29 cellular contexts compared by ENCODE assay signal in genomic region chr10:133017203-133017601, GRCh38.
"Had no signal": no experiment of that assay in that cellular context is flagged by ENCODE, and none has a peak within 500 bp of the region (broad histone marks: within the 10 kb centered on the region; RNA-seq: fewer than 3 reads in every experiment).

No MANE protein-coding gene starts in this region.

- H3K27ac Mint-ChIP-seq: naive thymus-derived CD4-positive, alpha-beta T cell; natural killer cell; nephron; neural progenitor cell; progenitor cell of endocrine pancreas; stimulated activated effector memory CD8-positive, alpha-beta T cell treated with anti-CD3 and anti-CD28 coated beads, Interleukin-12 subunit alpha, Interleukin-12 subunit beta, amount 100 ng/mL, for 72 hours; stimulated activated naive CD8-positive, alpha-beta T cell treated with anti-CD3 and anti-CD28 coated beads, Interleukin-15, Interleukin-2, amounts not matched to agents 100 ng/mL and 50 ng/mL, for 24 hours had no signal

- FAIRE-seq: small intestine, urothelium cell line had no signal

- H3K36me3 Mint-ChIP-seq: natural killer cell; neural progenitor cell; stimulated activated effector memory CD8-positive, alpha-beta T cell treated with anti-CD3 and anti-CD28 coated beads, Interleukin-12 subunit alpha, Interleukin-12 subunit beta, amount 100 ng/mL, for 72 hours had no signal

- H3K27me3 ChIP-seq: neural progenitor cell, right atrium auricular region, right lobe of liver, sigmoid colon, thyroid gland, upper lobe of left lung, vagina had no signal

- DNase-seq: naive thymus-derived CD4-positive, alpha-beta T cell; natural killer cell; nucleus accumbens; posterior cingulate gyrus; retina; sigmoid colon; small intestine; stimulated activated CD4-positive, alpha-beta T cell treated with anti-CD3 and anti-CD28 coated beads, Interleukin-15, amount 100 ng/mL, for 24 hours; stimulated activated CD4-positive, alpha-beta T cell treated with anti-CD3 and anti-CD28 coated beads, Interleukin-2, amount 100 ng/mL, for 24 hours; stimulated activated CD4-positive, alpha-beta T cell treated with anti-CD3 and anti-CD28 coated beads, Interleukin-2, amount 100 ng/mL, for 48 hours; stimulated activated CD4-positive, alpha-beta T cell treated with anti-CD3 and anti-CD28 coated beads, Interleukin-4, amount 100 ng/mL, for 24 hours; stimulated activated naive CD4-positive, alpha-beta T cell treated with Interleukin-2 at 50 U/mL for 16 hours; stomach; thyroid gland; trophoblast cell had no signal

- H3K27ac ChIP-seq: neural progenitor cell, parathyroid adenoma, right atrium auricular region, right lobe of liver, sigmoid colon, stomach, thoracic aorta, thyroid gland, tibial nerve, upper lobe of left lung, vagina had no signal

- H3K4me1 Mint-ChIP-seq: natural killer cell had no signal

- H3K9me3 ChIP-seq: neutrophil, right atrium auricular region, right lobe of liver, sigmoid colon, stomach, thoracic aorta, thyroid gland, tibial nerve, upper lobe of left lung, vagina had no signal

- H3K4me3 ChIP-seq: neural progenitor cell, right atrium auricular region, right lobe of liver, sigmoid colon, stomach, thoracic aorta, thyroid gland, tibial nerve, upper lobe of left lung, vagina had no signal

- H3K9ac ChIP-seq: neural progenitor cell, parathyroid adenoma had no signal

- H3K9me3 Mint-ChIP-seq: natural killer cell; nephron; stimulated activated effector memory CD8-positive, alpha-beta T cell treated with anti-CD3 and anti-CD28 coated beads, Interleukin-12 subunit alpha, Interleukin-12 subunit beta, amount 100 ng/mL, for 72 hours; stimulated activated naive CD8-positive, alpha-beta T cell treated with anti-CD3 and anti-CD28 coated beads, Interleukin-15, Interleukin-2, amounts not matched to agents 100 ng/mL and 50 ng/mL, for 24 hours had no signal

- H3K4me3 Mint-ChIP-seq: naive thymus-derived CD4-positive, alpha-beta T cell; natural killer cell; nephron; neural progenitor cell; stimulated activated effector memory CD8-positive, alpha-beta T cell treated with anti-CD3 and anti-CD28 coated beads, Interleukin-12 subunit alpha, Interleukin-12 subunit beta, amount 100 ng/mL, for 72 hours; stimulated activated naive CD8-positive, alpha-beta T cell treated with anti-CD3 and anti-CD28 coated beads, Interleukin-15, Interleukin-2, amounts not matched to agents 100 ng/mL and 50 ng/mL, for 24 hours had no signal

- H3K4me1 ChIP-seq: neural progenitor cell, parathyroid adenoma, right atrium auricular region, right lobe of liver, sigmoid colon, thyroid gland, vagina had no signal

- ATAC-seq: naive thymus-derived CD4-positive, alpha-beta T cell; natural killer cell; right lobe of liver; stimulated activated effector memory CD8-positive, alpha-beta T cell treated with anti-CD3 and anti-CD28 coated beads, Interleukin-12 subunit alpha, Interleukin-12 subunit beta, amount 100 ng/mL, for 72 hours had no signal

- H3K36me3 ChIP-seq: neural progenitor cell, right atrium auricular region, right lobe of liver, sigmoid colon, stomach, thoracic aorta, thyroid gland, tibial nerve, upper lobe of left lung, vagina had no signal
